Comparison of ENCODE assay signal across 9 cellular contexts in genomic region chr5:132865668-132866341, GRCh38. TPM values are rescaled to one million over a fixed set of nuclear protein-coding genes. Genes with fewer than 3 reads are reported as not detected.
DNase-seq lines count a peak whose midpoint lies in the region; ATAC-seq, FAIRE-seq and TF ChIP-seq lines count a peak whose summit lies in the region.
"Had no signal": no experiment of that assay in that cellular context is flagged by ENCODE, and none has a peak within 500 bp of the region (broad histone marks: within the 10 kb centered on the region; RNA-seq: fewer than 3 reads in every experiment).

No MANE protein-coding gene starts in this region.

- intact Hi-C loops in sigmoid colon (cut with DNase I), result loop anchor here (2.0 to 10.0 kb wide), 4 partner anchors 35 to 309 kb away; partner anchors contain the start of genes AFF4, HSPA4, RAD50 and SHROOM1

- no peaks in the 10 kb centered on the region for H3K27me3 ChIP-seq in sigmoid colon

- peak; percentile 55 for FAIRE-seq in GM12891 (lab: Jason Lieb, UNC)

- ATAC-seq in HG02610 (IDR thresholded peaks at IDR 0.05; ENCODE audit: unreplicated experiment), result peak; percentile 22
- peak in 3 of 4 experiments; percentile 24 to 31 (median 31) for ATAC-seq in T-cell (replicated peaks in 1 of 4)

- H3K9me3 Mint-ChIP-seq in T-cell (no peaks in the 10 kb centered on the region), glutamatergic neuron (ENCODE audit: unreplicated experiment) (peaks cover 8% of the 10 kb centered on the region)

- H3K27me3 Mint-ChIP-seq in T-cell (no peaks in the 10 kb centered on the region), glutamatergic neuron (ENCODE audit: unreplicated experiment) (peaks cover 3% of the 10 kb centered on the region)

- DNase-seq in GM12891 (ENCODE audit: insufficient read length, low spot score), result no peak
- DNase-seq in T-cell, result no peak
- no peak for DNase-seq in glutamatergic neuron
- DNase-seq in sigmoid colon, result no peak
- no peak for DNase-seq in AG08395 (ENCODE audit: low spot score)
- no peak for DNase-seq in stimulated activated CD4-positive, alpha-beta T cell treated with anti-CD3 and anti-CD28 coated beads, Interleukin-4, amount 100 ng/mL, for 24 hours
- DNase-seq in activated CD4-positive, alpha-beta T cell treated with anti-CD3 and anti-CD28 coated beads for 4 hours, result no peak

- POLR2A ChIA-PET in T-cell (lab: Charles Lee), result interaction anchor here in 1 of 2 donors (0.5 to 1.5 kb wide), 5 partner anchors 22 to 1742 kb away, joined by 3 to 6 read pairs (median 3); no protein-coding TSS in a partner anchor

- H3K4me1 ChIP-seq in sigmoid colon, result peaks cover 0 to 22% (median 20%) of the 10 kb centered on the region in 4 donors

- peak overlapping the region; percentile 68 to 80 (median 78) for H3K4me3 ChIP-seq in sigmoid colon

- H3K27ac Mint-ChIP-seq in T-cell, result peak overlapping the region; percentile 97 to 99
- H3K27ac Mint-ChIP-seq in glutamatergic neuron (ENCODE audit: unreplicated experiment), result peak overlapping the region; percentile 97

- no peaks in the 10 kb centered on the region for H3K9me3 ChIP-seq in sigmoid colon

- peak overlapping the region; percentile 90 to 93 (median 92) for H3K27ac ChIP-seq in sigmoid colon

- TF ChIP-seq POLR2A in GM12891 (IDR thresholded peaks at IDR 0.05; ENCODE audit: low read depth, low read length) (no peak), sigmoid colon (IDR thresholded peaks at IDR 0.05) (no peak)

- H3K36me3 ChIP-seq in sigmoid colon, result peaks cover 0 to 26% (median 10%) of the 10 kb centered on the region in 4 donors

- CTCF ChIA-PET in T-cell (lab: Charles Lee), result interaction anchor here in 1 of 2 donors (0.6 to 0.9 kb wide), 2 partner anchors 20 to 411 kb away, joined by 3 read pairs; no protein-coding TSS in a partner anchor

- no peak for TF ChIP-seq EP300 in sigmoid colon (IDR thresholded peaks at IDR 0.05)

- 38 to 40% methylated on average over 30 of the region's 30 CpGs for WGBS in sigmoid colon, 2 donors

- H3K36me3 Mint-ChIP-seq in T-cell, result peaks cover 23% of the 10 kb centered on the region
- no peaks in the 10 kb centered on the region for H3K36me3 Mint-ChIP-seq in glutamatergic neuron (ENCODE audit: unreplicated experiment)

- TF ChIP-seq CTCF in glutamatergic neuron (IDR thresholded peaks at IDR 0.05; ENCODE audit: partially characterized antibody, unreplicated experiment) (no peak), sigmoid colon (IDR thresholded peaks at IDR 0.05) (no peak)

- H3K4me1 Mint-ChIP-seq in T-cell (peaks cover 27 to 30% (median 27%) of the 10 kb centered on the region in 3 donors), glutamatergic neuron (ENCODE audit: low read depth, unreplicated experiment) (peaks cover 11% of the 10 kb centered on the region)

- H3K4me3 Mint-ChIP-seq in T-cell, result peak overlapping the region; percentile 98 to 100 (median 99)
- peak overlapping the region; percentile 96 for H3K4me3 Mint-ChIP-seq in glutamatergic neuron (ENCODE audit: unreplicated experiment)

TF ChIP-seq in GM12891, 5 proteins besides CTCF, POLR2A, EP300 and RAD21:
- TF ChIP-seq SPI1 (IDR thresholded peaks at IDR 0.05; ENCODE audit: low read depth, low read length) (no peak), POU2F2 (IDR thresholded peaks at IDR 0.05; ENCODE audit: low read depth, low read length) (no peak), TAF1 (IDR thresholded peaks at IDR 0.05; ENCODE audit: low read depth, low read length) (no peak), POLR2AphosphoS5 (IDR thresholded peaks at IDR 0.05; ENCODE audit: low read depth, low read length) (no peak), PAX5 (IDR thresholded peaks at IDR 0.05; ENCODE audit: insufficient read depth, low read length, severe bottlenecking) (no peak)

RNA-seq across cellular contexts. Expression of gene GDF9, which starts 0.5 kb away (rescaled TPM):
- polyA plus RNA-seq in GM12891 (2012; ENCODE audit: low read depth, missing spikeins), result 0.39 TPM
- 1 to 10 TPM in 2 of 5 donors, under 1 TPM in 3; 0.63 to 1.9 (median 0.92) TPM for total RNA-seq in T-cell
- 0.69 TPM for total RNA-seq in glutamatergic neuron (ENCODE audit: unreplicated experiment)
- 1 to 10 TPM in 1 of 4 donors, under 1 TPM in 2, not detected in 1; 0.33 to 1.8 (median 0.55) TPM for total RNA-seq in sigmoid colon
- under 1 TPM in 1 of 3 donors, not detected in 2; 0.22 TPM for polyA plus RNA-seq in sigmoid colon

RNA-seq across cellular contexts. Expression of gene UQCRQ, which starts 0.6 kb away (rescaled TPM):
- polyA plus RNA-seq in GM12891 (2012; ENCODE audit: low read depth, missing spikeins), result 499 TPM
- total RNA-seq in T-cell (100 to 1,000 TPM; 119 to 139 (median 132) TPM), glutamatergic neuron (ENCODE audit: unreplicated experiment) (163 TPM), sigmoid colon (100 to 1,000 TPM; 113 to 230 (median 172) TPM)
- polyA plus RNA-seq in sigmoid colon, result 100 to 1,000 TPM; 416 to 936 (median 650) TPM

RNA-seq across cellular contexts. Expression of gene LEAP2, which starts 7.7 kb away (rescaled TPM):
- polyA plus RNA-seq in GM12891 (2012; ENCODE audit: low read depth, missing spikeins), result 0.53 TPM
- 1 to 10 TPM; 1.3 to 6.2 (median 3.7) TPM for total RNA-seq in T-cell
- 2.5 TPM for total RNA-seq in glutamatergic neuron (ENCODE audit: unreplicated experiment)
- total RNA-seq in sigmoid colon, result 1 to 10 TPM in 1 of 4 donors, under 1 TPM in 3; 0.36 to 1.4 (median 0.77) TPM
- polyA plus RNA-seq in sigmoid colon, result 1 to 10 TPM in 2 of 3 donors, under 1 TPM in 1; 0.60 to 1.7 (median 1.4) TPM

RNA-seq across cellular contexts. Expression of gene SHROOM1, which starts 35.4 kb away (rescaled TPM):
- 4.3 TPM for polyA plus RNA-seq in GM12891 (2012; ENCODE audit: low read depth, missing spikeins)
- total RNA-seq in T-cell (1 to 10 TPM in 1 of 5 donors, under 1 TPM in 2, not detected in 2; 0.35 to 1.1 (median 0.62) TPM), glutamatergic neuron (ENCODE audit: unreplicated experiment) (5.1 TPM), sigmoid colon (10 to 100 TPM in 1 of 4 donors, 1 to 10 TPM in 3; 4.2 to 20.0 (median 7.6) TPM)
- 10 to 100 TPM; 22.4 to 25.1 (median 24.6) TPM for polyA plus RNA-seq in sigmoid colon

RNA-seq across cellular contexts. Expression of gene SOWAHA, which starts 52.7 kb away (rescaled TPM):
- 0.23 TPM for polyA plus RNA-seq in GM12891 (2012; ENCODE audit: low read depth, missing spikeins)
- total RNA-seq in T-cell (not detected), glutamatergic neuron (ENCODE audit: unreplicated experiment) (0.12 TPM), sigmoid colon (under 1 TPM in 2 of 4 donors, not detected in 2; 0.16 to 0.36 TPM)
- 10 to 100 TPM in 2 of 3 donors, 1 to 10 TPM in 1; 8.0 to 33.8 (median 26.4) TPM for polyA plus RNA-seq in sigmoid colon
- total RNA-seq: SK-MEL-5 had no signal
